In the genomic region with DNA sequence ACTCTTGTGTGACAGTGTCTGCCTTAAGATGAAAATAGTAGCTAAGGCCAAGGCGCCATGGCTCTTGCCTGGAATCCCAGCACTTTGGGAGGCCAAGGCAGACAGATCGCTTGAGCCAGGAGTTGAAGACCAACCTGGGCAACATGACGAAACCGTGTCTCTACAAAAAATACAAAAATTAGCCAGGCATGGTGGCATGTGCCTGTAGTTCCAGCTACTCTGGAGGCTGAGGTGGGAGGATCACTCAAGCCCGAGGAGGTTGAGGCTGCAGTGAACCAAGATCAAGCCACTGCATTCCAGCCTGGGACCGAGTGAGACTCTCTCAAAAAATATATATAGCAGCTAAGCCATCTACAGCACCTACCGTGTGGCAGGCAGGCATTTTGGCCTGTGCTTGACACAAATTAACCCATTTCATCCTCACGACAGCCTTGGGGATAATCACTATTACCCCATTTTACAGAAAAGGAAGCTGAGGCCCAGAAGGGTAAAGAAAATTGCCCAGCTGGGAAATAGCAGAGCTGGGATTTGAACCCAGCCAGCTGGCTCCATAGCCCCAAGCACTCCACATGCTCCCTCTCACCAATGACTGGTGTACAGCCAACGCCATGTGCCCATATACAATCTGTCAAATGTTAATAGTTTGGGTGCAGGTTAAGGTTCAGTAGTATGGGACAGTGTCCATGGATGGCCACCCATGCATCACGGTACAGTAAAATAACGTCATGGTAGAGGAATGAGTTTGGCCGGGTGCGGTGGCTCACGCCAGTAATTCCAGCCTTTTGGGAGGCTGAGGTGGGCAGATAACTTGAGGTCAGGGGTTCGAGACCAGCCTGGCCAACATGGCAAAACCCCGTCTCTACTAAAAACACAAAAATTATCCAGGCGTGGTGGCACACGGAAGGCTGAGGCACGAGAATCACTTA, we compare ENCODE assay signal across 8 cellular contexts. TPM values are rescaled to one million over a fixed set of nuclear protein-coding genes. Genes with fewer than 3 reads are reported as not detected.
DNase-seq lines count a peak whose midpoint lies in the region; ATAC-seq and TF ChIP-seq lines count a peak whose summit lies in the region.

No MANE protein-coding gene starts in this region.

- TF ChIP-seq POLR2A in NB4 (IDR thresholded peaks at IDR 0.05; ENCODE audit: extremely low read depth, insufficient read length) = peak; percentile 2

- H3K4me1 ChIP-seq in ectodermal cell (ENCODE audit: control insufficient read depth, insufficient read depth, low read length) (peaks cover 23% of the 10 kb centered on the region), neuron (ENCODE audit: insufficient read depth, low read length) (peaks cover 32% of the 10 kb centered on the region)

- peak overlapping the region; percentile 91 for H3K27ac ChIP-seq in ectodermal cell (ENCODE audit: insufficient read depth, low read depth, low read length, poor library complexity, severe bottlenecking)

- H2AFZ ChIP-seq in neuron (ENCODE audit: low read depth, low read length) = no peak overlapping the region

- no peak for ATAC-seq in GM18517 (IDR thresholded peaks at IDR 0.05; ENCODE audit: unreplicated experiment)

- peak overlapping the region; percentile 78 for H3K4me3 ChIP-seq in NB4 (ENCODE audit: low read depth, low read length)
- peak overlapping the region; percentile 89 for H3K4me3 ChIP-seq in ectodermal cell (ENCODE audit: insufficient read depth, low read depth, low read length)
- H3K4me3 ChIP-seq in neuron (ENCODE audit: low read length) = peak overlapping the region; percentile 54

- H3K36me3 ChIP-seq in ectodermal cell (ENCODE audit: control insufficient read depth, insufficient read depth, low read length) (peaks cover 20% of the 10 kb centered on the region), neuron (ENCODE audit: insufficient read depth, low read length) (peaks cover 14% of the 10 kb centered on the region)

- peak; percentile 93 for DNase-seq in Caki2 (ENCODE audit: low read depth)
- no peak for DNase-seq in NB4 (ENCODE audit: low read depth)
- no peak for DNase-seq in cerebellar cortex (ENCODE audit: low spot score)
- DNase-seq in stimulated activated CD4-positive, alpha-beta T cell treated with anti-CD3 and anti-CD28 coated beads, Interleukin-4, amount 100 ng/mL, for 1 hour = no peak
- DNase-seq in UCSD-AML1 (lab: John Stamatoyannopoulos, UW; ENCODE audit: unreplicated experiment) = no peak

- H3K9me3 ChIP-seq in ectodermal cell (ENCODE audit: control insufficient read depth, low read length) (no peaks in the 10 kb centered on the region), neuron (ENCODE audit: low read length) (no peaks in the 10 kb centered on the region)

- in situ Hi-C loops in Caki2 (cut with HindIII; ENCODE audit: low pct_unique_long_range_greater_than_20kb, low sequenced_read_pairs) = no loop called here

- 81 to 84% methylated on average over 19 of the region's 19 CpGs for WGBS in ectodermal cell, 2 experiments

- TF ChIP-seq CTCF in NB4 (IDR thresholded peaks at IDR 0.05; ENCODE audit: low read depth, low read length) = no peak

- no peaks in the 10 kb centered on the region for H3K27me3 ChIP-seq in ectodermal cell (ENCODE audit: control insufficient read depth, insufficient read depth, low read length, poor library complexity, severe bottlenecking)
- no peaks in the 10 kb centered on the region for H3K27me3 ChIP-seq in neuron (ENCODE audit: insufficient read depth, low read length)

RNA-seq across cellular contexts. Expression of gene SLC1A5, which starts 3.1 kb away (rescaled TPM):
- 274 and 283 TPM in 2 replicates for total RNA-seq in Caki2 (2014; rRNA removed; shearing (Covaris generic); ENCODE audit: low replicate concordance)
- 117 TPM for polyA plus RNA-seq in ectodermal cell (2013, experiment 1 of 4)
- polyA plus RNA-seq in ectodermal cell (2013, experiment 2 of 4) = 120 TPM
- 78.6 TPM for polyA plus RNA-seq in ectodermal cell (2013, experiment 3 of 4)
- 80.7 TPM for polyA plus RNA-seq in ectodermal cell (2013, experiment 4 of 4)

RNA-seq across cellular contexts. Expression of gene STRN4, which starts 39.1 kb away (rescaled TPM):
- 102 and 131 TPM in 2 replicates for total RNA-seq in Caki2 (2014; rRNA removed; shearing (Covaris generic); ENCODE audit: low replicate concordance)
- 129 TPM for polyA plus RNA-seq in ectodermal cell (2013, experiment 1 of 4)
- 132 TPM for polyA plus RNA-seq in ectodermal cell (2013, experiment 2 of 4)
- polyA plus RNA-seq in ectodermal cell (2013, experiment 3 of 4) = 93.6 TPM
- polyA plus RNA-seq in ectodermal cell (2013, experiment 4 of 4) = 96.1 TPM

RNA-seq across cellular contexts. Expression of gene FKRP, which starts 39.5 kb away (rescaled TPM):
- total RNA-seq in Caki2 (2014; rRNA removed; shearing (Covaris generic); ENCODE audit: low replicate concordance) = 17.6 and 23.7 TPM in 2 replicates
- polyA plus RNA-seq in ectodermal cell (2013, experiment 1 of 4) = 37.5 TPM
- polyA plus RNA-seq in ectodermal cell (2013, experiment 2 of 4) = 41.8 TPM
- 30.9 TPM for polyA plus RNA-seq in ectodermal cell (2013, experiment 3 of 4)
- polyA plus RNA-seq in ectodermal cell (2013, experiment 4 of 4) = 32.6 TPM
